ENCODE assay signal across 12 cellular contexts in the genomic region with DNA sequence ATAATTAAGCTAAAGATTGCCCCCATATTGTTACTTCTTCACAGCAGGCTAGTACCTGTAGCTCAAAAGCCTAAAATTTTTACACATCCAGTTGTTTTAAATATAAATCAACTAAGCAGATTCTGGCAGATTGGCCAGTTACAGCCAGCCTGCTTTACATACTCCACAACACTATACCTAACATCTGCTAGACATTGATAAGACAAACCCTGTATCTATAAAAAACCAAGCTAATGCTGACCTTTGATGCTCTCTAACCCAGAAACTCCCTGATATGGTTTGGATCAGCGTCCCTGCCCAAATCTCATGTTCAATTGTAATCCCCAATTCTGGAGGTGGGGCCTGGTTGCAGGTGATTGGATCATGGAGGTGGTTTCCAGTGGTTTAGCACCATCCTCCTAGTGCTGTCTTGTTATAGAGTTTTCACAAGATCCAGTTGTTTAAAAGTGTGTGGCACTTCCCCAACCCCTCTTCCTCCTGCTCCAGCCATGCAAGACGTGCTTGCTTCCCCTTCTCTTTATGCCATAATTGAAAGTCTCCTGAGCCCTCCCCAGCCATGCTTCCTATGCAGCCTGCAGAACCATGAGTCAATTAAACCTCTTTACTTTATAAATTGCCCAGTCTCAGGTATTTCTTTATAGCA. TPM values are rescaled to one million over a fixed set of nuclear protein-coding genes. Genes with fewer than 3 reads are reported as not detected.
DNase-seq lines count a peak whose midpoint lies in the region; ATAC-seq, FAIRE-seq and TF ChIP-seq lines count a peak whose summit lies in the region.
"Had no signal": no experiment of that assay in that cellular context is flagged by ENCODE, and none has a peak within 500 bp of the region (broad histone marks: within the 10 kb centered on the region; RNA-seq: fewer than 3 reads in every experiment).

No MANE protein-coding gene starts in this region.

- H3K27me3 ChIP-seq in astrocyte (ENCODE audit: insufficient read depth, low read length) (no peaks in the 10 kb centered on the region), stomach (peaks cover 0 to 6% (median 0%) of the 10 kb centered on the region in 3 donors)

- H3K4me1 ChIP-seq in astrocyte (ENCODE audit: insufficient read depth, low read length) (no peaks in the 10 kb centered on the region), stomach (no peaks in the 10 kb centered on the region)
- H3K4me1 ChIP-seq: breast epithelium had no signal

- no peak for FAIRE-seq in astrocyte (lab: Jason Lieb, UNC)

- peaks cover 10% of the 10 kb centered on the region for H3K4me1 Mint-ChIP-seq in astrocyte (ENCODE audit: low read depth, unreplicated experiment)

- TF ChIP-seq CTCF in astrocyte (IDR thresholded peaks at IDR 0.05; ENCODE audit: insufficient read depth, low read depth, low read length) (no peak), stomach (IDR thresholded peaks at IDR 0.05) (no peak)

- H4K20me1 ChIP-seq in astrocyte (ENCODE audit: insufficient read depth, low read length): no peaks in the 10 kb centered on the region

- intact Hi-C loops in stomach (cut with DNase I; ENCODE audit: low total_unique reads): loop anchor here (10.0 kb wide), 1 partner anchor 489 kb away; a partner anchor contains a TSS

- no peaks in the 10 kb centered on the region for H3K27me3 Mint-ChIP-seq in astrocyte (ENCODE audit: low read depth, unreplicated experiment)

- H3K27ac ChIP-seq in astrocyte (ENCODE audit: low read depth, low read length) (peak overlapping the region; percentile 8), stomach (peak overlapping the region in 3 of 5 donors; percentile 22 to 48 (median 46))
- H3K27ac ChIP-seq: breast epithelium had no signal

- no peak overlapping the region for H3K27ac Mint-ChIP-seq in astrocyte (ENCODE audit: unreplicated experiment)

- no peak for TF ChIP-seq POLR2A in stomach (IDR thresholded peaks at IDR 0.05)

- peak; percentile 29 for DNase-seq in NOMO-1 treated with DMSO at 0.1 percent for 48 hours (lab: John Stamatoyannopoulos, UW; ENCODE audit: unreplicated experiment)
- DNase-seq in NOMO-1 treated with dmso at 0.1 percent for 144 hours (lab: John Stamatoyannopoulos, UW; ENCODE audit: unreplicated experiment): no peak
- no peak for DNase-seq in astrocyte (ENCODE audit: low read depth)
- no peak for DNase-seq in stomach

- H3K36me3 Mint-ChIP-seq in astrocyte (ENCODE audit: low read depth, unreplicated experiment): no peaks in the 10 kb centered on the region

- no peaks in the 10 kb centered on the region for H3K79me2 ChIP-seq in astrocyte (ENCODE audit: insufficient read depth, low read length)

- no peaks in the 10 kb centered on the region for H3K9me3 Mint-ChIP-seq in astrocyte (ENCODE audit: unreplicated experiment)

- ATAC-seq in HG03196 (IDR thresholded peaks at IDR 0.05; ENCODE audit: unreplicated experiment) (peak; percentile 38), GM18907 (IDR thresholded peaks at IDR 0.05; ENCODE audit: unreplicated experiment) (no peak), GM21529 (IDR thresholded peaks at IDR 0.05; ENCODE audit: unreplicated experiment) (no peak), GM21576 (IDR thresholded peaks at IDR 0.05; ENCODE audit: unreplicated experiment) (no peak)

- H3K4me2 ChIP-seq in astrocyte (ENCODE audit: low read length): peak overlapping the region; percentile 30

- 39 to 70% (median 64%) methylated on average over 2 of the region's 2 CpGs for WGBS in stomach, 5 donors

- H3K9me3 ChIP-seq in astrocyte (ENCODE audit: insufficient read depth, low read depth, low read length) (no peaks in the 10 kb centered on the region), stomach (peaks cover 0 to 8% (median 3%) of the 10 kb centered on the region in 4 donors)
- H3K9me3 ChIP-seq: mucosa of descending colon had no signal

- no peak overlapping the region for H2AFZ ChIP-seq in astrocyte (ENCODE audit: low read depth, low read length)

- no peak for TF ChIP-seq EP300 in stomach (IDR thresholded peaks at IDR 0.05)

- H3K9ac ChIP-seq in astrocyte (ENCODE audit: low read length): no peak overlapping the region

- H3K4me3 Mint-ChIP-seq in astrocyte (ENCODE audit: unreplicated experiment): no peak overlapping the region

- H3K36me3 ChIP-seq in astrocyte (ENCODE audit: insufficient read depth, low read length): no peaks in the 10 kb centered on the region
- no peaks in the 10 kb centered on the region for H3K36me3 ChIP-seq in stomach
- H3K36me3 ChIP-seq: breast epithelium had no signal

- H3K4me3 ChIP-seq in astrocyte (ENCODE audit: insufficient read depth, low read depth, low read length) (no peak overlapping the region), stomach (no peak overlapping the region)
- H3K4me3 ChIP-seq: breast epithelium, mucosa of descending colon had no signal

RNA-seq across cellular contexts. Expression of a gene that starts 39.5 kb away (rescaled TPM):
- total RNA-seq in astrocyte (not detected in 2 replicates), stomach (not detected)
- polyA plus RNA-seq in stomach: not detected
- total RNA-seq: breast epithelium, epithelial cell of proximal tubule, mucosa of descending colon, NCI-H460 had no signal
